Comparison of ENCODE assay signal across 8 cellular contexts in genomic region chr17:28878981-28879380, GRCh38. TPM values are rescaled to one million over a fixed set of nuclear protein-coding genes. Genes with fewer than 3 reads are reported as not detected.
A peak's percentile ranks its signal among the peaks of the same experiment; 100 is the strongest.
DNase-seq lines count a peak whose midpoint lies in the region; ATAC-seq and TF ChIP-seq lines count a peak whose summit lies in the region.

No MANE protein-coding gene starts in this region.

- ATAC-seq in heart right ventricle = no peak
- no peak for ATAC-seq in HG02970 (IDR thresholded peaks at IDR 0.05; ENCODE audit: low FRiP score, unreplicated experiment)

- DNase-seq in cardiac muscle cell (ENCODE audit: low read depth in 1 of 2, low spot score in 1 of 2) (peak; percentile 52 to 66), heart right ventricle (no peak), NCI-H748 (lab: John Stamatoyannopoulos, UW; ENCODE audit: unreplicated experiment) (peak; percentile 67), endothelial cell (ENCODE audit: low spot score) (peak; percentile 41), retinal pigment epithelial cell (ENCODE audit: low read depth) (no peak), H4 (ENCODE audit: low spot score) (no peak)
- DNase-seq in effector CD8-positive, alpha-beta T cell (lab: John Stamatoyannopoulos, UW) = no peak

- no peaks in the 10 kb centered on the region for H3K9me3 Mint-ChIP-seq in endothelial cell (ENCODE audit: unreplicated experiment)

- H3K4me1 ChIP-seq in cardiac muscle cell (ENCODE audit: low read depth) (no peaks in the 10 kb centered on the region), heart right ventricle (no peaks in the 10 kb centered on the region)

- H3K27me3 Mint-ChIP-seq in endothelial cell (ENCODE audit: unreplicated experiment) = peaks cover 1% of the 10 kb centered on the region

- H3K9me3 ChIP-seq in cardiac muscle cell (ENCODE audit: low read depth) = no peaks in the 10 kb centered on the region
- no peaks in the 10 kb centered on the region for H3K9me3 ChIP-seq in heart right ventricle

- H3K4me1 Mint-ChIP-seq in endothelial cell (ENCODE audit: unreplicated experiment) = no peaks in the 10 kb centered on the region

- H3K27ac Mint-ChIP-seq in endothelial cell (ENCODE audit: unreplicated experiment) = no peak overlapping the region

- H3K27ac ChIP-seq in cardiac muscle cell (no peak overlapping the region), heart right ventricle (no peak overlapping the region)

- H3K4me3 ChIP-seq in cardiac muscle cell (no peak overlapping the region), heart right ventricle (no peak overlapping the region), retinal pigment epithelial cell (ENCODE audit: low read length) (no peak overlapping the region)

- intact Hi-C loops in heart right ventricle (cut with DNase I) = no loop called here

- no peaks in the 10 kb centered on the region for H3K27me3 ChIP-seq in cardiac muscle cell
- H3K27me3 ChIP-seq in heart right ventricle = no peaks in the 10 kb centered on the region

- peaks cover 39% of the 10 kb centered on the region for H3K36me3 Mint-ChIP-seq in endothelial cell (ENCODE audit: low read depth, unreplicated experiment)

- H3K4me3 Mint-ChIP-seq in endothelial cell (ENCODE audit: unreplicated experiment) = peak overlapping the region; percentile 65

- peaks cover 29% of the 10 kb centered on the region for H3K36me3 ChIP-seq in cardiac muscle cell
- H3K36me3 ChIP-seq in heart right ventricle = peaks cover 0 to 62% (median 48%) of the 10 kb centered on the region in 9 donors

- 70 to 86% methylated on average over 4 of the region's 4 CpGs for WGBS in heart right ventricle, 2 donors

- peak; percentile 47 for TF ChIP-seq CTCF in cardiac muscle cell (IDR thresholded peaks at IDR 0.05; ENCODE audit: low read depth, low read length)
- TF ChIP-seq CTCF in heart right ventricle (IDR thresholded peaks at IDR 0.05) = peak in 2 of 9 donors; percentile 12 to 25
- peak; percentile 21 for TF ChIP-seq CTCF in endothelial cell (IDR thresholded peaks at IDR 0.05; ENCODE audit: unreplicated experiment)
- peak; percentile 67 for TF ChIP-seq CTCF in retinal pigment epithelial cell (conservative IDR thresholded peaks at IDR 0.05; ENCODE audit: low read depth, low read length)

RNA-seq across cellular contexts. Expression of gene FLOT2, which starts 18.6 kb away (rescaled TPM):
- total RNA-seq in cardiac muscle cell (102 and 110 TPM in 2 replicates), heart right ventricle (100 to 1,000 TPM in 3 of 10 donors, 10 to 100 TPM in 7; 82.8 to 159 (median 90.7) TPM), endothelial cell (ENCODE audit: unreplicated experiment) (156 TPM)
- polyA plus RNA-seq in cardiac muscle cell (145 and 158 TPM in 2 replicates), heart right ventricle (10 to 100 TPM; 38.3 to 51.6 TPM)
- total RNA-seq in H4 (2014; rRNA removed; shearing (Covaris generic)) = 15.5 and 21.3 TPM in 2 replicates

RNA-seq across cellular contexts. Expression of gene DHRS13, which starts 23.9 kb away (rescaled TPM):
- 40.9 and 44.6 TPM in 2 replicates for total RNA-seq in cardiac muscle cell
- polyA plus RNA-seq in cardiac muscle cell = 28.1 and 35.4 TPM in 2 replicates
- 1 to 10 TPM; 1.1 to 5.6 (median 2.2) TPM for total RNA-seq in heart right ventricle
- polyA plus RNA-seq in heart right ventricle = 1 to 10 TPM; 5.4 to 5.5 TPM
- 8.2 TPM for total RNA-seq in endothelial cell (ENCODE audit: unreplicated experiment)
- total RNA-seq in H4 (2014; rRNA removed; shearing (Covaris generic)) = 12.3 and 16.1 TPM in 2 replicates

RNA-seq across cellular contexts. Expression of gene ERAL1, which starts 24.2 kb away (rescaled TPM):
- 32.3 and 44.3 TPM in 2 replicates for total RNA-seq in cardiac muscle cell
- 75.2 and 77.1 TPM in 2 replicates for polyA plus RNA-seq in cardiac muscle cell
- 10 to 100 TPM; 34.2 to 41.6 (median 39.2) TPM for total RNA-seq in heart right ventricle
- 10 to 100 TPM; 32.3 to 48.2 TPM for polyA plus RNA-seq in heart right ventricle
- 61.1 TPM for total RNA-seq in endothelial cell (ENCODE audit: unreplicated experiment)
- 23.4 and 37.5 TPM in 2 replicates for total RNA-seq in H4 (2014; rRNA removed; shearing (Covaris generic))

RNA-seq across cellular contexts. Expression of gene FAM222B, which starts 36.4 kb away (rescaled TPM):
- total RNA-seq in cardiac muscle cell = 19.4 and 25.5 TPM in 2 replicates
- polyA plus RNA-seq in cardiac muscle cell = 30.3 and 34.1 TPM in 2 replicates
- 10 to 100 TPM; 13.2 to 19.4 (median 16.0) TPM for total RNA-seq in heart right ventricle
- 10 to 100 TPM in 1 of 2 donors, 1 to 10 TPM in 1; 8.7 to 13.2 TPM for polyA plus RNA-seq in heart right ventricle
- total RNA-seq in endothelial cell (ENCODE audit: unreplicated experiment) = 69.9 TPM
- 3.6 and 4.1 TPM in 2 replicates for total RNA-seq in H4 (2014; rRNA removed; shearing (Covaris generic))

Comparison
In these comparisons a context has a peak if more than half of its experiments do, and no peak if none do; other contexts are left out.
1. DNase-seq: peak in cardiac muscle cell (2 of 2), NCI-H748 (single experiment) and endothelial cell (single experiment); none in heart right ventricle (0 of 2), retinal pigment epithelial cell (single experiment), H4 (single experiment) and effector CD8-positive, alpha-beta T cell (single experiment).